10 cellular contexts compared by ENCODE assay signal in the genomic region with DNA sequence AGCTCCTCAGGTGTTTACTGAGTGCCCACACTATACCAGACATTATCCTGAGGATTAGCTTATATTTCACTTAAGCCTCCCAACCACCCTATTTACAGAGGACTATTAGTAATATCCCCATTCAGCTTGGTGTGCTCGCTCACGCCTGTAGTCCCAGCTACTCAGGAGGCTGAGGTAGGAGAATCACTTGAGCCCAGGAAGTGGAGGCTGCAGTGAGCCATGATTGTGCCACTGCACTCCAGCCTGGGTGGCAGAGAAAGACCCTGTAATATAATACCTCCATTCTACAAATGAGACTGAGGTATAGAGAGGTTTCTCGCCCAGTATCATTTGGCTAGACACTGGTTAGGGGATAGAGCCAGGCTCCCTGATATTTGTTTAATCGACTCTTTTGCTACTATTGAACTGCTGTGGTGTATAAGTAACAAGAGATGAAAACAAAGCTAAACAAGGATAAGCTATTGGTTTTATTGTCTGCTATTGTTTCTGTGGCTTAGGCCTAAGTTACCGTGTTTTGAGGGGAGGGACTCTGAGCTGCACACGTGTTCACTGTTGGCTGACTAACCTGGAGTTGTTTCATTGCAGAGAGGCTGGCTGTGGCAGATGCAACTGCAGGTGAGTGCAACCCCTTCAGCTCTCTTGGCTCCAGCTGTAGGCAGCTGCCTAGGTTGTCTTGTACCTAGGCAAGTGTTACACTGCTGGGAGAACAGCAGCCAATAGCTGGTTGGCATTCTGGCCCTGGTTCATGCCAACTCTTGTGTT. TPM values are rescaled to one million over a fixed set of nuclear protein-coding genes. Genes with fewer than 3 reads are reported as not detected.
DNase-seq lines count a peak whose midpoint lies in the region; ATAC-seq, FAIRE-seq and TF ChIP-seq lines count a peak whose summit lies in the region.
"Had no signal": no experiment of that assay in that cellular context is flagged by ENCODE, and none has a peak within 500 bp of the region (broad histone marks: within the 10 kb centered on the region; RNA-seq: fewer than 3 reads in every experiment).

No MANE protein-coding gene starts in this region.

- H3K27ac Mint-ChIP-seq in Calu3 (ENCODE audit: unreplicated experiment) (peak overlapping the region; percentile 97), mesothelial cell of epicardium (peak overlapping the region; percentile 24)
- H3K27ac Mint-ChIP-seq in activated naive CD8-positive, alpha-beta T cell treated with anti-CD3 and anti-CD28 coated beads, Interleukin-2, amount 10 ng/mL, durations not matched to agents 7 days and 5 days = peak overlapping the region; percentile 76

- H3K4me3 Mint-ChIP-seq in Calu3 (ENCODE audit: low read depth, unreplicated experiment) = peak overlapping the region; percentile 94
- peak overlapping the region; percentile 85 for H3K4me3 Mint-ChIP-seq in activated naive CD8-positive, alpha-beta T cell treated with anti-CD3 and anti-CD28 coated beads, Interleukin-2, amount 10 ng/mL, durations not matched to agents 7 days and 5 days
- peak overlapping the region; percentile 22 for H3K4me3 Mint-ChIP-seq in mesothelial cell of epicardium

- peaks cover 38% of the 10 kb centered on the region for H3K4me1 ChIP-seq in HUES64 (ENCODE audit: insufficient read depth, low read length)

- POLR2A ChIA-PET in activated naive CD8-positive, alpha-beta T cell treated with anti-CD3 and anti-CD28 coated beads, Interleukin-2, amount 10 ng/mL, durations not matched to agents 7 days and 5 days (lab: Charles Lee) = interaction anchor here (0.6 to 5.9 kb wide), 6 partner anchors 14 to 128 kb away, joined by 3 to 52 read pairs (median 7); partner anchors contain the start of genes MATR3, MZB1, PAIP2 and SPATA24

- peak overlapping the region; percentile 86 for H3K4me3 ChIP-seq in HUES64 (ENCODE audit: low read length)

- no peaks in the 10 kb centered on the region for H3K27me3 ChIP-seq in HUES64 (ENCODE audit: insufficient read depth, low read length)

- peak overlapping the region; percentile 76 for H3K27ac ChIP-seq in HUES64 (ENCODE audit: low read depth, low read length)

- H3K36me3 ChIP-seq in HUES64 (ENCODE audit: insufficient read depth, low read length) = peaks cover 60% of the 10 kb centered on the region

- H3K4me1 Mint-ChIP-seq in Calu3 (ENCODE audit: low read depth, unreplicated experiment) = peaks cover 56% of the 10 kb centered on the region
- H3K4me1 Mint-ChIP-seq in activated naive CD8-positive, alpha-beta T cell treated with anti-CD3 and anti-CD28 coated beads, Interleukin-2, amount 10 ng/mL, durations not matched to agents 7 days and 5 days = peaks cover 55% of the 10 kb centered on the region
- peaks cover 36% of the 10 kb centered on the region for H3K4me1 Mint-ChIP-seq in mesothelial cell of epicardium

- no peaks in the 10 kb centered on the region for H3K9me3 ChIP-seq in HUES64 (ENCODE audit: insufficient read depth, low read depth, low read length)

- intact Hi-C loops in Calu3 (cut with micrococcal nuclease; ENCODE audit: unreplicated experiment) = no loop called here

- H3K9me3 Mint-ChIP-seq in Calu3 (ENCODE audit: low read depth, unreplicated experiment) (no peaks in the 10 kb centered on the region), mesothelial cell of epicardium (no peaks in the 10 kb centered on the region)
- no peaks in the 10 kb centered on the region for H3K9me3 Mint-ChIP-seq in activated naive CD8-positive, alpha-beta T cell treated with anti-CD3 and anti-CD28 coated beads, Interleukin-2, amount 10 ng/mL, durations not matched to agents 7 days and 5 days

- no peaks in the 10 kb centered on the region for H3K27me3 Mint-ChIP-seq in Calu3 (ENCODE audit: unreplicated experiment)
- H3K27me3 Mint-ChIP-seq in activated naive CD8-positive, alpha-beta T cell treated with anti-CD3 and anti-CD28 coated beads, Interleukin-2, amount 10 ng/mL, durations not matched to agents 7 days and 5 days = no peaks in the 10 kb centered on the region
- no peaks in the 10 kb centered on the region for H3K27me3 Mint-ChIP-seq in mesothelial cell of epicardium (ENCODE audit: low read depth)

- no peak for ATAC-seq in activated naive CD8-positive, alpha-beta T cell treated with anti-CD3 and anti-CD28 coated beads, Interleukin-2, amount 10 ng/mL, durations not matched to agents 7 days and 5 days (ENCODE audit: low read depth)

- no peak for DNase-seq in Calu3
- no peak for DNase-seq in activated naive CD8-positive, alpha-beta T cell treated with anti-CD3 and anti-CD28 coated beads, Interleukin-2, amount 10 ng/mL, durations not matched to agents 7 days and 5 days
- DNase-seq in mesothelial cell of epicardium (ENCODE audit: low spot score in 2 of 2, unreplicated experiment in 2 of 2) = no peak
- DNase-seq in NOMO-1 treated with dmso at 0.1 percent for 144 hours (lab: John Stamatoyannopoulos, UW; ENCODE audit: unreplicated experiment) = no peak
- DNase-seq in CD1c-positive myeloid dendritic cell (ENCODE audit: extremely low spot score) = no peak
- DNase-seq in amniotic stem cell (lab: John Stamatoyannopoulos, UW) = no peak
- no peak for DNase-seq in H54 (ENCODE audit: insufficient read length, low spot score)
- DNase-seq: aorta, NCI-H524 had no signal

- FAIRE-seq in H54 (lab: Jason Lieb, UNC) = no peak

- peak overlapping the region; percentile 100 for H3K9ac ChIP-seq in HUES64 (ENCODE audit: low read depth, low read length)

- no peak for TF ChIP-seq POLR2A in H54 (IDR thresholded peaks at IDR 0.05; ENCODE audit: low read depth, low read length)

- CTCF ChIA-PET in Calu3 (lab: Charles Lee) = interaction anchor here (0.9 to 1.3 kb wide), 6 partner anchors 12 to 696 kb away, joined by 3 to 5 read pairs (median 4); partner anchors contain the start of genes MATR3 and PAIP2

- no TSS peak for BruUV-seq in Calu3 (replicated peaks; lab: Mats Ljungman, UMichigan)

- WGBS in HUES64 = 25% methylated on average over 6 of the region's 6 CpGs

- no peak for TF ChIP-seq CTCF in Calu3 (IDR thresholded peaks at IDR 0.05; ENCODE audit: unreplicated experiment)
- no peak for TF ChIP-seq CTCF in mesothelial cell of epicardium (IDR thresholded peaks at IDR 0.05; ENCODE audit: unreplicated experiment)

- peaks cover 78% of the 10 kb centered on the region for H3K36me3 Mint-ChIP-seq in Calu3 (ENCODE audit: insufficient read depth, unreplicated experiment)
- H3K36me3 Mint-ChIP-seq in activated naive CD8-positive, alpha-beta T cell treated with anti-CD3 and anti-CD28 coated beads, Interleukin-2, amount 10 ng/mL, durations not matched to agents 7 days and 5 days = peaks cover 20% of the 10 kb centered on the region
- H3K36me3 Mint-ChIP-seq in mesothelial cell of epicardium = no peaks in the 10 kb centered on the region

RNA-seq across cellular contexts. Expression of gene MATR3, which starts 17.8 kb away (rescaled TPM):
- total RNA-seq in Calu3 (2022) (228 and 230 TPM in 2 replicates), mesothelial cell of epicardium (267 to 318 TPM (median 280 TPM) in 3 replicates)
- polyA plus RNA-seq in HUES64 (2013, experiment 1 of 2) = 432 TPM
- polyA plus RNA-seq in HUES64 (2013, experiment 2 of 2) = 426 TPM
- 100 to 1,000 TPM; 174 to 183 TPM for total RNA-seq in activated naive CD8-positive, alpha-beta T cell treated with anti-CD3 and anti-CD28 coated beads, Interleukin-2, amount 10 ng/mL, durations not matched to agents 7 days and 5 days

Comparison
In these comparisons a context has a peak if more than half of its experiments do, and no peak if none do; other contexts are left out.
1. H3K27ac Mint-ChIP-seq: peak in every context shown above with its lines; median percentile 97 in Calu3; 76 in activated naive CD8-positive, alpha-beta T cell treated with anti-CD3 and anti-CD28 coated beads, Interleukin-2, amount 10 ng/mL, durations not matched to agents 7 days and 5 days; 24 in mesothelial cell of epicardium.
2. H3K4me3 Mint-ChIP-seq: peak in every context shown above with its lines; median percentile 94 in Calu3; 85 in activated naive CD8-positive, alpha-beta T cell treated with anti-CD3 and anti-CD28 coated beads, Interleukin-2, amount 10 ng/mL, durations not matched to agents 7 days and 5 days; 22 in mesothelial cell of epicardium.